In the genomic region with DNA sequence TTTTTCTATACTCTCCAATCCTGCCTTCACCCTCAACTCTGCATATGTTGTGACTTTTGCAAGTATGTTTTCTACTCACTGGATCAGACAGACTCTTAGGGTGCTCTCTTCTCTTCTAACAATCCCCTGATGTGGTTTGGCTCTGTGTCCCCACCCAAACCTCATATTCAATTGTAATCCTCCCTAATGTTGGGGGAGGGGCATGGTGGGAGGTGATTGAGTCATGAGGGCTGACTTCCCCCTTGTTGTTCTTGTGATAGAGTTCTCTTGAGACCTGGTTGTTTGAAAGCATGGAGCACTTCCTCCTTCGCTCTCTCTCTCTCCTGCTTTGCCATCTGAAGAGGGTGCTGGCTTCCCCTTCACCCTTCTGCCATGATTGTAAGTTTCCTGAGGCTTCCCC, we compare ENCODE assay signal across 27 cellular contexts.
DNase-seq lines count a peak whose midpoint lies in the region; ATAC-seq and TF ChIP-seq lines count a peak whose summit lies in the region.
"Had no signal": no experiment of that assay in that cellular context is flagged by ENCODE, and none has a peak within 500 bp of the region (broad histone marks: within the 10 kb centered on the region; RNA-seq: fewer than 3 reads in every experiment).

No MANE protein-coding gene starts in this region.

- H4K20me1 ChIP-seq in OCI-LY7 (ENCODE audit: insufficient read depth, low read length): no peaks in the 10 kb centered on the region

- no peaks in the 10 kb centered on the region for H3K79me2 ChIP-seq in OCI-LY7 (ENCODE audit: insufficient read depth, low read depth, low read length)

- no peaks in the 10 kb centered on the region for H3K36me3 Mint-ChIP-seq in activated CD8-positive, alpha-beta T cell treated with anti-CD3 and anti-CD28 coated beads for 36 hours (ENCODE audit: low read depth)
- H3K36me3 Mint-ChIP-seq in activated CD8-positive, alpha-beta T cell treated with anti-CD3 and anti-CD28 coated beads, Interleukin-2, amount 10 ng/mL, durations not matched to agents 7 days and 5 days (ENCODE audit: low read depth): no peaks in the 10 kb centered on the region
- H3K36me3 Mint-ChIP-seq in naive thymus-derived CD4-positive, alpha-beta T cell: no peaks in the 10 kb centered on the region
- H3K36me3 Mint-ChIP-seq: activated naive CD4-positive, alpha-beta T cell treated with anti-CD3 and anti-CD28 coated beads, Interleukin-2, amount 50 U/mL, for 72 hours had no signal

- H3K9me3 ChIP-seq in OCI-LY7 (ENCODE audit: low read length) (no peaks in the 10 kb centered on the region), mucosa of descending colon (no peaks in the 10 kb centered on the region)
- H3K9me3 ChIP-seq in naive thymus-derived CD4-positive, alpha-beta T cell (ENCODE audit: control insufficient read depth in 2 of 3, low read length in 3 of 3): no peaks in the 10 kb centered on the region
- H3K9me3 ChIP-seq: breast epithelium, lower lobe of right lung, transverse colon had no signal

- H3K27ac Mint-ChIP-seq in activated CD8-positive, alpha-beta T cell treated with anti-CD3 and anti-CD28 coated beads for 36 hours: no peak overlapping the region
- no peak overlapping the region for H3K27ac Mint-ChIP-seq in activated CD8-positive, alpha-beta T cell treated with anti-CD3 and anti-CD28 coated beads, Interleukin-2, amount 10 ng/mL, durations not matched to agents 7 days and 5 days
- H3K27ac Mint-ChIP-seq in naive thymus-derived CD4-positive, alpha-beta T cell: peak overlapping the region in 7 of 9 donors; percentile 4 to 78 (median 68)
- H3K27ac Mint-ChIP-seq: activated T-helper 2 cell treated with anti-CD3 and anti-CD28 coated beads, Interferon-gamma antibody, Interleukin-2, Interleukin-4, amounts not matched to agents 10 μg/mL and 5 μg/mL and 100 μg/mL, durations not matched to agents 14 hours and 24 hours and 36 hours; nephron progenitor cell; T-helper 17 cell had no signal

- CTCF ChIA-PET in activated CD8-positive, alpha-beta T cell treated with anti-CD3 and anti-CD28 coated beads for 36 hours (lab: Charles Lee): no interaction called here
- CTCF ChIA-PET in activated CD8-positive, alpha-beta T cell treated with anti-CD3 and anti-CD28 coated beads, Interleukin-2, amount 10 ng/mL, durations not matched to agents 7 days and 5 days (lab: Charles Lee): no interaction called here
- CTCF ChIA-PET in OCI-LY7 (lab: Charles Lee; ENCODE audit: unreplicated experiment): no interaction called here
- CTCF ChIA-PET in naive thymus-derived CD4-positive, alpha-beta T cell (lab: Charles Lee): no interaction called here

- H3K4me3 ChIP-seq in HL-60 (replicated peaks; ENCODE audit: insufficient read depth, low read length) (no peak overlapping the region), OCI-LY7 (ENCODE audit: low read depth, low read length, poor library complexity, severe bottlenecking) (no peak overlapping the region), mucosa of descending colon (no peak overlapping the region)
- H3K4me3 ChIP-seq in naive thymus-derived CD4-positive, alpha-beta T cell (ENCODE audit: low read length): no peak overlapping the region
- H3K4me3 ChIP-seq: breast epithelium, GM12878, lower lobe of right lung, SK-N-MC, transverse colon had no signal

- no TSS peak for BruUV-seq in OCI-LY7 (replicated peaks; lab: Mats Ljungman, UMichigan)

- H3K9me2 ChIP-seq in OCI-LY7 (ENCODE audit: insufficient read depth, low read length): no peaks in the 10 kb centered on the region

- no peaks in the 10 kb centered on the region for H3K9me3 Mint-ChIP-seq in activated CD8-positive, alpha-beta T cell treated with anti-CD3 and anti-CD28 coated beads for 36 hours
- no peaks in the 10 kb centered on the region for H3K9me3 Mint-ChIP-seq in activated CD8-positive, alpha-beta T cell treated with anti-CD3 and anti-CD28 coated beads, Interleukin-2, amount 10 ng/mL, durations not matched to agents 7 days and 5 days (ENCODE audit: insufficient read depth)
- H3K9me3 Mint-ChIP-seq in naive thymus-derived CD4-positive, alpha-beta T cell: no peaks in the 10 kb centered on the region
- H3K9me3 Mint-ChIP-seq: activated naive CD4-positive, alpha-beta T cell treated with anti-CD3 and anti-CD28 coated beads, Interleukin-2, amount 50 U/mL, for 72 hours; activated T-helper 2 cell treated with anti-CD3 and anti-CD28 coated beads, Interferon-gamma antibody, Interleukin-2, Interleukin-4, amounts not matched to agents 10 μg/mL and 5 μg/mL and 100 μg/mL, durations not matched to agents 14 hours and 24 hours and 36 hours; nephron progenitor cell had no signal

- no peaks in the 10 kb centered on the region for H3K27me3 Mint-ChIP-seq in activated CD8-positive, alpha-beta T cell treated with anti-CD3 and anti-CD28 coated beads for 36 hours
- no peaks in the 10 kb centered on the region for H3K27me3 Mint-ChIP-seq in activated CD8-positive, alpha-beta T cell treated with anti-CD3 and anti-CD28 coated beads, Interleukin-2, amount 10 ng/mL, durations not matched to agents 7 days and 5 days (ENCODE audit: low read depth)
- H3K27me3 Mint-ChIP-seq in naive thymus-derived CD4-positive, alpha-beta T cell: peaks cover 0 to 12% (median 5%) of the 10 kb centered on the region in 5 donors

- H3K27ac ChIP-seq in HL-60 (replicated peaks) (no peak overlapping the region), OCI-LY7 (ENCODE audit: low read depth, low read length, poor library complexity, severe bottlenecking) (no peak overlapping the region)
- no peak overlapping the region for H3K27ac ChIP-seq in naive thymus-derived CD4-positive, alpha-beta T cell (ENCODE audit: low read depth, low read length)
- H3K27ac ChIP-seq: breast epithelium, lower lobe of right lung, RWPE1, SK-N-MC, transverse colon had no signal

- no peaks in the 10 kb centered on the region for H3K36me3 ChIP-seq in OCI-LY7 (ENCODE audit: insufficient read depth, low read length)
- H3K36me3 ChIP-seq in naive thymus-derived CD4-positive, alpha-beta T cell (ENCODE audit: control insufficient read depth in 2 of 3, insufficient read depth in 3 of 3, low read length in 3 of 3): no peaks in the 10 kb centered on the region
- no peaks in the 10 kb centered on the region for H3K36me3 ChIP-seq in mucosa of descending colon (ENCODE audit: low read depth)
- H3K36me3 ChIP-seq: breast epithelium, lower lobe of right lung, transverse colon had no signal

- no peak for ATAC-seq in activated CD8-positive, alpha-beta T cell treated with anti-CD3 and anti-CD28 coated beads for 36 hours
- no peak for ATAC-seq in activated CD8-positive, alpha-beta T cell treated with anti-CD3 and anti-CD28 coated beads, Interleukin-2, amount 10 ng/mL, durations not matched to agents 7 days and 5 days
- peak; percentile 66 for ATAC-seq in naive thymus-derived CD4-positive, alpha-beta T cell
- ATAC-seq in mucosa of descending colon (no peak), GM18520 (IDR thresholded peaks at IDR 0.05; ENCODE audit: unreplicated experiment) (no peak)
- ATAC-seq: activated naive CD4-positive, alpha-beta T cell treated with anti-CD3 and anti-CD28 coated beads, Interleukin-2, amount 50 U/mL, for 72 hours; GM12878; HCT116; T-helper 17 cell had no signal

- TF ChIP-seq CTCF in activated CD8-positive, alpha-beta T cell treated with anti-CD3 and anti-CD28 coated beads for 36 hours (IDR thresholded peaks at IDR 0.05): no peak
- TF ChIP-seq CTCF in HL-60 (IDR thresholded peaks at IDR 0.05; ENCODE audit: insufficient read depth, low read length) (no peak), OCI-LY7 (conservative IDR thresholded peaks at IDR 0.05; ENCODE audit: low read length) (no peak), mucosa of descending colon (IDR thresholded peaks at IDR 0.05) (no peak)

- H3K27me3 ChIP-seq in HL-60 (ENCODE audit: insufficient read depth, poor library complexity, severe bottlenecking): no peaks in the 10 kb centered on the region
- H3K27me3 ChIP-seq in naive thymus-derived CD4-positive, alpha-beta T cell (ENCODE audit: control insufficient read depth in 2 of 2, insufficient read depth in 2 of 2, low read length in 2 of 2): peaks cover 0 to 5% of the 10 kb centered on the region in 2 donors

- POLR2A ChIA-PET in activated CD8-positive, alpha-beta T cell treated with anti-CD3 and anti-CD28 coated beads for 36 hours (lab: Charles Lee): no interaction called here
- POLR2A ChIA-PET in activated CD8-positive, alpha-beta T cell treated with anti-CD3 and anti-CD28 coated beads, Interleukin-2, amount 10 ng/mL, durations not matched to agents 7 days and 5 days (lab: Charles Lee): no interaction called here
- POLR2A ChIA-PET in OCI-LY7 (lab: Charles Lee): no interaction called here
- POLR2A ChIA-PET in naive thymus-derived CD4-positive, alpha-beta T cell (lab: Charles Lee): no interaction called here

- intact Hi-C loops in activated CD8-positive, alpha-beta T cell treated with anti-CD3 and anti-CD28 coated beads for 36 hours (cut with micrococcal nuclease): no loop called here
- intact Hi-C loops in OCI-LY7 (cut with micrococcal nuclease; ENCODE audit: unreplicated experiment) (no loop called here), mucosa of descending colon (cut with DNase I, micrococcal nuclease) (no loop called here)
- intact Hi-C loops in naive thymus-derived CD4-positive, alpha-beta T cell (cut with micrococcal nuclease): no loop called here

- H3K4me1 ChIP-seq in OCI-LY7 (ENCODE audit: insufficient read depth, low read length, poor library complexity, severe bottlenecking) (no peaks in the 10 kb centered on the region), mucosa of descending colon (ENCODE audit: low read depth) (no peaks in the 10 kb centered on the region)
- H3K4me1 ChIP-seq in naive thymus-derived CD4-positive, alpha-beta T cell (ENCODE audit: control insufficient read depth in 2 of 2, insufficient read depth in 2 of 2, low read length in 2 of 2): no peaks in the 10 kb centered on the region
- H3K4me1 ChIP-seq: breast epithelium, lower lobe of right lung, transverse colon had no signal

- peaks cover 10% of the 10 kb centered on the region for H3K4me1 Mint-ChIP-seq in activated CD8-positive, alpha-beta T cell treated with anti-CD3 and anti-CD28 coated beads for 36 hours (ENCODE audit: low read depth)
- no peaks in the 10 kb centered on the region for H3K4me1 Mint-ChIP-seq in activated CD8-positive, alpha-beta T cell treated with anti-CD3 and anti-CD28 coated beads, Interleukin-2, amount 10 ng/mL, durations not matched to agents 7 days and 5 days (ENCODE audit: low read depth)
- H3K4me1 Mint-ChIP-seq in naive thymus-derived CD4-positive, alpha-beta T cell: peaks cover 0 to 39% (median 31%) of the 10 kb centered on the region in 7 donors

- peak; percentile 2 for DNase-seq in activated CD8-positive, alpha-beta T cell treated with anti-CD3 and anti-CD28 coated beads for 36 hours
- no peak for DNase-seq in activated CD8-positive, alpha-beta T cell treated with anti-CD3 and anti-CD28 coated beads, Interleukin-2, amount 10 ng/mL, durations not matched to agents 7 days and 5 days
- DNase-seq in HL-60 (ENCODE audit: low read depth in 1 of 2, low spot score in 1 of 2) (peak; percentile 17 to 22), OCI-LY7 (ENCODE audit: low spot score) (peak; percentile 9), NCI-H2029 (lab: John Stamatoyannopoulos, UW) (no peak), mucosa of descending colon (no peak)
- peak in 6 of 9 donors; percentile 2 to 63 (median 39) for DNase-seq in naive thymus-derived CD4-positive, alpha-beta T cell
- DNase-seq: AML-193; anterior cingulate cortex; DMS153; foreskin melanocyte; lower lobe of right lung; NCI-H1105; NCI-H2081; NCI-H748 treated with DMSO at 0.1 percent for 48 hours; nephron progenitor cell; stimulated activated CD4-positive, alpha-beta T cell treated with anti-CD3 and anti-CD28 coated beads, Interleukin-15, amount 100 ng/mL, for 24 hours; T-helper 17 cell; transverse colon had no signal

- no peak overlapping the region for H3K4me2 ChIP-seq in OCI-LY7 (ENCODE audit: low read length)

- H3K4me3 Mint-ChIP-seq in activated CD8-positive, alpha-beta T cell treated with anti-CD3 and anti-CD28 coated beads for 36 hours: no peak overlapping the region
- H3K4me3 Mint-ChIP-seq in activated CD8-positive, alpha-beta T cell treated with anti-CD3 and anti-CD28 coated beads, Interleukin-2, amount 10 ng/mL, durations not matched to agents 7 days and 5 days: no peak overlapping the region
- peak overlapping the region in 3 of 10 donors; percentile 0 to 41 (median 6) for H3K4me3 Mint-ChIP-seq in naive thymus-derived CD4-positive, alpha-beta T cell
- H3K4me3 Mint-ChIP-seq: nephron progenitor cell, T-helper 17 cell had no signal

- no peak overlapping the region for H2AFZ ChIP-seq in OCI-LY7 (ENCODE audit: low read length)

Comparison
In these comparisons a context has a peak if more than half of its experiments do, and no peak if none do; other contexts are left out.
1. DNase-seq: peak in activated CD8-positive, alpha-beta T cell treated with anti-CD3 and anti-CD28 coated beads for 36 hours (single experiment), HL-60 (2 of 2), OCI-LY7 (single experiment) and naive thymus-derived CD4-positive, alpha-beta T cell (6 of 9); none in activated CD8-positive, alpha-beta T cell treated with anti-CD3 and anti-CD28 coated beads, Interleukin-2, amount 10 ng/mL, durations not matched to agents 7 days and 5 days (single experiment), NCI-H2029 (single experiment) and mucosa of descending colon (0 of 3).
2. H3K27ac Mint-ChIP-seq: peak in naive thymus-derived CD4-positive, alpha-beta T cell (7 of 9); none in activated CD8-positive, alpha-beta T cell treated with anti-CD3 and anti-CD28 coated beads for 36 hours (single experiment) and activated CD8-positive, alpha-beta T cell treated with anti-CD3 and anti-CD28 coated beads, Interleukin-2, amount 10 ng/mL, durations not matched to agents 7 days and 5 days (single experiment).